In genomic region chr2:195532255-195532627, GRCh38 we compare ENCODE assay signal across 1 cellular context.
TF ChIP-seq lines count a peak whose summit lies in the region.

No MANE protein-coding gene starts in this region.

TF ChIP-seq in HCT116, 20 proteins besides CTCF, POLR2A, EP300 and RAD21 (continued from another document):
- TF ChIP-seq, protein P1, sequence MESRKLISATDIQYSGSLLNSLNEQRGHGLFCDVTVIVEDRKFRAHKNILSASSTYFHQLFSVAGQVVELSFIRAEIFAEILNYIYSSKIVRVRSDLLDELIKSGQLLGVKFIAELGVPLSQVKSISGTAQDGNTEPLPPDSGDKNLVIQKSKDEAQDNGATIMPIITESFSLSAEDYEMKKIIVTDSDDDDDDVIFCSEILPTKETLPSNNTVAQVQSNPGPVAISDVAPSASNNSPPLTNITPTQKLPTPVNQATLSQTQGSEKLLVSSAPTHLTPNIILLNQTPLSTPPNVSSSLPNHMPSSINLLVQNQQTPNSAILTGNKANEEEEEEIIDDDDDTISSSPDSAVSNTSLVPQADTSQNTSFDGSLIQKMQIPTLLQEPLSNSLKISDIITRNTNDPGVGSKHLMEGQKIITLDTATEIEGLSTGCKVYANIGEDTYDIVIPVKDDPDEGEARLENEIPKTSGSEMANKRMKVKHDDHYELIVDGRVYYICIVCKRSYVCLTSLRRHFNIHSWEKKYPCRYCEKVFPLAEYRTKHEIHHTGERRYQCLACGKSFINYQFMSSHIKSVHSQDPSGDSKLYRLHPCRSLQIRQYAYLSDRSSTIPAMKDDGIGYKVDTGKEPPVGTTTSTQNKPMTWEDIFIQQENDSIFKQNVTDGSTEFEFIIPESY (IDR thresholded peaks at IDR 0.05; ENCODE audit: extremely low read depth, insufficient replicate concordance, low read length) = no peak
- TF ChIP-seq YY1 (IDR thresholded peaks at IDR 0.05; ENCODE audit: extremely low read depth, insufficient replicate concordance, low read depth, low read length) (no peak), SIN3A (IDR thresholded peaks at IDR 0.05; ENCODE audit: low read depth) (no peak), ZNF274 (IDR thresholded peaks at IDR 0.05; ENCODE audit: low read depth, low read length) (no peak)
- TF ChIP-seq, protein P2, sequence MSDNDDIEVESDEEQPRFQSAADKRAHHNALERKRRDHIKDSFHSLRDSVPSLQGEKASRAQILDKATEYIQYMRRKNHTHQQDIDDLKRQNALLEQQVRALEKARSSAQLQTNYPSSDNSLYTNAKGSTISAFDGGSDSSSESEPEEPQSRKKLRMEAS (IDR thresholded peaks at IDR 0.05) = no peak
